In the genomic region with DNA sequence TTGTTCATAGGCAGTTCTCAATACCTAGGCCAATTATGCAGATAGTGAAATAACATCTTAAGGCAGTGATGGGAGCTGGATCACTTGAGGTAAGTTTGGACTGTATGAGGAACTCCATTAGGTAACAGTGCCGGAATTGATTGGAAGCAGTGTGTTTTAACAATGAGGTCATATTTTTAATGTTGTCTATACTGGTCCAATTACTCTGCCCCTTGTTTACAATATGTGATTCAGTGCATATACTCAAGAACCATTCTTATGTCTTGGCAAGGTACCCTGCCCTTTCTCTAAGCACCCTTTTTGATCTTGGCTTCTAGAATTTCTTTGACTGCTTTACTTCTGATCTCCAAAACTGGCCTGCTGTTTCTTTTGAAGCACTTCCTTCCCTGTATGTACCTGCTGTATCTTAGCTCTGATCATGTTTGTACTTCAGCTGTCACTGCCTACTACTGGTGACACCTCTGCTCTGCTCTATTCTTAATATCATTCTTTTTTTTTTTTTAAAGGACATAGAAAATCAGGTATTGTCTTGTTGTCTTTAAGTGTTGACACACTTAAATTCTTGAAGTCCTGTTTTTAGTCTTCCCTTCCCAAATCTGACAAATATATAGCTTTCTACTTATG, we compare ENCODE assay signal across 10 cellular contexts. TPM values are rescaled to one million over a fixed set of nuclear protein-coding genes. Genes with fewer than 3 reads are reported as not detected.
DNase-seq lines count a peak whose midpoint lies in the region; ATAC-seq, FAIRE-seq and TF ChIP-seq lines count a peak whose summit lies in the region.
"Had no signal": no experiment of that assay in that cellular context is flagged by ENCODE, and none has a peak within 500 bp of the region (broad histone marks: within the 10 kb centered on the region; RNA-seq: fewer than 3 reads in every experiment).

No MANE protein-coding gene starts in this region.

- H2AFZ ChIP-seq in Loucy (ENCODE audit: low read length), result peak overlapping the region; percentile 25; the same call in 1 of the 2 replicates

- H3K9me2 ChIP-seq in Loucy (replicated peaks; ENCODE audit: low read depth, low read length), result no peaks in the 10 kb centered on the region

- no peak for FAIRE-seq in frontal cortex (lab: Jason Lieb, UNC)

- TF ChIP-seq CTCF in Loucy (conservative IDR thresholded peaks at IDR 0.05; ENCODE audit: low read length) (peak; percentile 76), body of pancreas (IDR thresholded peaks at IDR 0.05) (no peak), suprapubic skin (IDR thresholded peaks at IDR 0.05) (no peak)

- H3F3A ChIP-seq in Loucy (ENCODE audit: low read depth), result no peaks in the 10 kb centered on the region

- peak overlapping the region; percentile 16 for H3K9ac ChIP-seq in Loucy (ENCODE audit: low read depth, low read length, poor library complexity, severe bottlenecking)

- TF ChIP-seq EP300 in suprapubic skin (IDR thresholded peaks at IDR 0.05), result no peak

- peak; percentile 62 for ATAC-seq in body of pancreas
- ATAC-seq in activated CD4-positive, CD25-positive, alpha-beta regulatory T cell treated with anti-CD3 and anti-CD28 coated beads, Interleukin-2, amount 50 U/mL, for 24 hours, result no peak

- CTCF ChIA-PET in activated CD4-positive, alpha-beta T cell treated with anti-CD3 and anti-CD28 coated beads, Interleukin-2, amount 10 ng/mL, durations not matched to agents 7 days and 5 days (lab: Charles Lee), result interaction anchor here (0.9 to 1.5 kb wide), 4 partner anchors 8 to 179 kb away, joined by 3 to 7 read pairs (median 3); no protein-coding TSS in a partner anchor

- intact Hi-C loops in body of pancreas (cut with DNase I), result no loop called here

- no peaks in the 10 kb centered on the region for H3K36me3 Mint-ChIP-seq in activated CD4-positive, alpha-beta T cell treated with anti-CD3 and anti-CD28 coated beads, Interleukin-2, amount 10 ng/mL, durations not matched to agents 7 days and 5 days (ENCODE audit: low read depth)
- H3K36me3 Mint-ChIP-seq: brain had no signal

- no peaks in the 10 kb centered on the region for H3K27me3 ChIP-seq in Loucy (ENCODE audit: insufficient read depth, low read length, poor library complexity, severe bottlenecking)
- no peaks in the 10 kb centered on the region for H3K27me3 ChIP-seq in body of pancreas
- H3K27me3 ChIP-seq in suprapubic skin, result no peaks in the 10 kb centered on the region

- TF ChIP-seq POLR2A in body of pancreas (IDR thresholded peaks at IDR 0.05) (no peak), suprapubic skin (IDR thresholded peaks at IDR 0.05) (no peak)

- no peaks in the 10 kb centered on the region for H3K27me3 Mint-ChIP-seq in activated CD4-positive, alpha-beta T cell treated with anti-CD3 and anti-CD28 coated beads, Interleukin-2, amount 10 ng/mL, durations not matched to agents 7 days and 5 days
- H3K27me3 Mint-ChIP-seq: brain had no signal

- H3K9me3 ChIP-seq in Loucy (ENCODE audit: insufficient read depth, low read depth, low read length) (no peaks in the 10 kb centered on the region), body of pancreas (no peaks in the 10 kb centered on the region), suprapubic skin (no peaks in the 10 kb centered on the region)

- H3K4me1 Mint-ChIP-seq in activated CD4-positive, alpha-beta T cell treated with anti-CD3 and anti-CD28 coated beads, Interleukin-2, amount 10 ng/mL, durations not matched to agents 7 days and 5 days, result peaks cover 43% of the 10 kb centered on the region

- H3K27ac Mint-ChIP-seq in activated CD4-positive, alpha-beta T cell treated with anti-CD3 and anti-CD28 coated beads, Interleukin-2, amount 10 ng/mL, durations not matched to agents 7 days and 5 days, result peak overlapping the region; percentile 73
- H3K27ac Mint-ChIP-seq: brain had no signal

- H3K27ac ChIP-seq in body of pancreas (no peak overlapping the region), suprapubic skin (peak overlapping the region; percentile 43)

- no peaks in the 10 kb centered on the region for H4K20me1 ChIP-seq in Loucy (ENCODE audit: insufficient read depth, low read length, poor library complexity, severe bottlenecking)

- peaks cover 42% of the 10 kb centered on the region for H3K4me1 ChIP-seq in Loucy (ENCODE audit: insufficient read depth, low read length, poor library complexity, severe bottlenecking)
- peaks cover 19% of the 10 kb centered on the region for H3K4me1 ChIP-seq in body of pancreas
- peaks cover 34% of the 10 kb centered on the region for H3K4me1 ChIP-seq in suprapubic skin

- H3K36me3 ChIP-seq in Loucy (ENCODE audit: insufficient read depth, low read length), result no peaks in the 10 kb centered on the region
- no peaks in the 10 kb centered on the region for H3K36me3 ChIP-seq in body of pancreas (replicated peaks in 1 of 2; ENCODE audit: insufficient read depth in 1 of 2, low read depth in 2 of 2)
- no peaks in the 10 kb centered on the region for H3K36me3 ChIP-seq in suprapubic skin

- H3K9me3 Mint-ChIP-seq in activated CD4-positive, alpha-beta T cell treated with anti-CD3 and anti-CD28 coated beads, Interleukin-2, amount 10 ng/mL, durations not matched to agents 7 days and 5 days, result no peaks in the 10 kb centered on the region
- H3K9me3 Mint-ChIP-seq: brain had no signal

- no peak overlapping the region for H3K4me3 ChIP-seq in Loucy (ENCODE audit: low read length, poor library complexity, severe bottlenecking)
- no peak overlapping the region for H3K4me3 ChIP-seq in body of pancreas
- H3K4me3 ChIP-seq in suprapubic skin, result no peak overlapping the region

- no peaks in the 10 kb centered on the region for H3K79me2 ChIP-seq in Loucy (ENCODE audit: insufficient read depth, low read length)

- H3K4me3 Mint-ChIP-seq in activated CD4-positive, alpha-beta T cell treated with anti-CD3 and anti-CD28 coated beads, Interleukin-2, amount 10 ng/mL, durations not matched to agents 7 days and 5 days, result no peak overlapping the region
- H3K4me3 Mint-ChIP-seq: brain had no signal

- POLR2A ChIA-PET in activated CD4-positive, alpha-beta T cell treated with anti-CD3 and anti-CD28 coated beads, Interleukin-2, amount 10 ng/mL, durations not matched to agents 7 days and 5 days (lab: Charles Lee), result no interaction called here

- DNase-seq in activated CD4-positive, alpha-beta T cell treated with anti-CD3 and anti-CD28 coated beads, Interleukin-2, amount 10 ng/mL, durations not matched to agents 7 days and 5 days, result peak; percentile 25
- DNase-seq in activated CD4-positive, alpha-beta T cell treated with anti-CD3 and anti-CD28 coated beads for 48 hours, result no peak
- DNase-seq in body of pancreas (no peak), suprapubic skin (ENCODE audit: low spot score in 2 of 2) (no peak), KG1 (lab: John Stamatoyannopoulos, UW) (no peak), frontal cortex (ENCODE audit: low spot score in 2 of 2) (no peak)
- DNase-seq: kidney glomerular epithelial cell had no signal

- 52 to 68% methylated on average over 1 of the region's 1 CpG for WGBS in body of pancreas, 2 donors
- 32% methylated on average over 1 of the region's 1 CpG for WGBS in suprapubic skin

- H3K4me2 ChIP-seq in Loucy (ENCODE audit: low read depth, low read length, poor library complexity, severe bottlenecking), result peak overlapping the region; percentile 30

RNA-seq across cellular contexts. Expression of gene RPA3, which starts 46.2 kb away (rescaled TPM):
- total RNA-seq in activated CD4-positive, alpha-beta T cell treated with anti-CD3 and anti-CD28 coated beads, Interleukin-2, amount 10 ng/mL, durations not matched to agents 7 days and 5 days, result 10 to 100 TPM; 93.2 to 93.4 TPM
- total RNA-seq in body of pancreas (1 to 10 TPM in 1 of 2 donors, under 1 TPM in 1; 0.66 to 6.0 TPM), suprapubic skin (10 to 100 TPM; 14.9 to 35.2 (median 18.4) TPM), frontal cortex (17.1 TPM)
